ENCODE assay signal across 9 cellular contexts in the genomic region with DNA sequence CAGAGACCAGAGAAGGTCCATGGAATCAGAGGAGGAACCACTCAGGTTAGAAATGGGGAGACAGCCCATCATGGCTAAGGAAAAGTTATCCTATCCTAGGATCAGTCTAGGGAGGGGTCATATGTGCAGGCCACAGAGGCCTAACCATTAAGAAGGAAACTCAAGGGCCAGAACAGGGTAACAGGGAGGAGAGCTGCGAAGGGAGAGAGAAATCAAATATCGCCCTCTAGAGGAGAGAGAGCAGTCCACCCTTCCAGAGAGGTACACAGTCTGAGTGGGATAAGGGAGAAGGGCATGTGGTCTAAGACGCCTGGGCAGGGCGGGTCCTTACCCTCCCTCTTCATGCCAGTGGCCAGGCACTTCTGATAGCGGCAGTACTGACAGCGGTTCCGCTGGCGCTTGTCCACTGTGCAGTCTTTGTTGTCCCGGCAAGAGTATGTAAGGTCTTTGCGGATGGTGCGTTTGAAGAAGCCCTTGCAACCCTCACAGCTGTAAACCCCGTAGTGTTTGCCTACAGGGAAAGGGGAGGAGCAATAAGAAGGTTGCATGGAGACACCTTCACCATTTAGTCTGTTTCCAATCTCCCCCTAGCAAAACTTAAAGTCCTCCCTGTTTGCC. TPM values are rescaled to one million over a fixed set of nuclear protein-coding genes. Genes with fewer than 3 reads are reported as not detected.
DNase-seq lines count a peak whose midpoint lies in the region; ATAC-seq and TF ChIP-seq lines count a peak whose summit lies in the region.
"Had no signal": no experiment of that assay in that cellular context is flagged by ENCODE, and none has a peak within 500 bp of the region (broad histone marks: within the 10 kb centered on the region; RNA-seq: fewer than 3 reads in every experiment).

No MANE protein-coding gene starts in this region.

- TF ChIP-seq POLR2A in prostate gland (IDR thresholded peaks at IDR 0.05): no peak

- H3K36me3 Mint-ChIP-seq in activated T-cell treated with anti-CD3 and anti-CD28 coated beads, Interleukin-2, amount 50 U/mL, for 4 hours (ENCODE audit: insufficient read depth): peaks cover 39% of the 10 kb centered on the region

- H3K4me3 ChIP-seq in BE2C (ENCODE audit: low read depth, low read length): no peak overlapping the region
- H3K4me3 ChIP-seq in GM12864 (ENCODE audit: low read depth, low read length): no peak overlapping the region
- H3K4me3 ChIP-seq in prostate gland: no peak overlapping the region
- H3K4me3 ChIP-seq: skin epidermis had no signal

- H3K36me3 ChIP-seq in BE2C (peaks cover 28% of the 10 kb centered on the region), prostate gland (peaks cover 0 to 12% of the 10 kb centered on the region in 2 donors)

- no peaks in the 10 kb centered on the region for H3K9me3 Mint-ChIP-seq in activated T-cell treated with anti-CD3 and anti-CD28 coated beads, Interleukin-2, amount 50 U/mL, for 4 hours

- H3K9me3 ChIP-seq in BE2C (no peaks in the 10 kb centered on the region), prostate gland (no peaks in the 10 kb centered on the region)

- peak overlapping the region; percentile 67 for H3K4me3 Mint-ChIP-seq in activated T-cell treated with anti-CD3 and anti-CD28 coated beads, Interleukin-2, amount 50 U/mL, for 4 hours

- H3K4me1 ChIP-seq in BE2C (no peaks in the 10 kb centered on the region), prostate gland (replicated peaks) (peaks cover 9% of the 10 kb centered on the region)

- H3K27me3 Mint-ChIP-seq in activated T-cell treated with anti-CD3 and anti-CD28 coated beads, Interleukin-2, amount 50 U/mL, for 4 hours (ENCODE audit: low read depth): peaks cover 2% of the 10 kb centered on the region

- peak; percentile 29 to 30 for ATAC-seq in activated T-cell treated with anti-CD3 and anti-CD28 coated beads, Interleukin-2, amount 50 U/mL, for 4 hours

- intact Hi-C loops in prostate gland (cut with DNase I): loop anchor here (5.0 kb wide), 1 partner anchor 35 kb away; no protein-coding TSS in a partner anchor

- H3K4me1 Mint-ChIP-seq in activated T-cell treated with anti-CD3 and anti-CD28 coated beads, Interleukin-2, amount 50 U/mL, for 4 hours (ENCODE audit: low read depth): peaks cover 59% of the 10 kb centered on the region

- no peak overlapping the region for H3K27ac ChIP-seq in prostate gland

- DNase-seq in BE2C: peak; percentile 55
- no peak for DNase-seq in GM12864 (ENCODE audit: low read depth)
- peak; percentile 93 for DNase-seq in NCI-H2196 (lab: John Stamatoyannopoulos, UW; ENCODE audit: unreplicated experiment)
- no peak for DNase-seq in activated T-cell treated with anti-CD3 and anti-CD28 coated beads, Interleukin-2, amount 50 U/mL, for 4 hours
- DNase-seq in germinal center (ENCODE audit: low spot score): peak; percentile 76
- DNase-seq in prostate gland (ENCODE audit: low spot score): peak; percentile 36
- no peak for DNase-seq in stimulated activated CD4-positive, alpha-beta T cell treated with anti-CD3 and anti-CD28 coated beads, Interleukin-2, amount 100 ng/mL, for 48 hours
- no peak for DNase-seq in ecto neural progenitor cell (ENCODE audit: low spot score)

- TF ChIP-seq CTCF in BE2C (IDR thresholded peaks at IDR 0.05; ENCODE audit: low read depth, low read length) (peak; percentile 86), GM12864 (IDR thresholded peaks at IDR 0.05; ENCODE audit: low read depth, low read length, missing control alignments) (peak; percentile 79), prostate gland (IDR thresholded peaks at IDR 0.05) (peak; percentile 11 to 63 (median 48))

- WGBS in prostate gland: 24% methylated on average over 12 of the region's 12 CpGs

- H3K27me3 ChIP-seq in BE2C (peaks cover 6% of the 10 kb centered on the region; the same call in 1 of the 2 replicates), prostate gland (replicated peaks; ENCODE audit: insufficient read depth) (no peaks in the 10 kb centered on the region)

RNA-seq across cellular contexts. Expression of a gene that starts 2.9 kb away (rescaled TPM):
- 48.8 TPM for polyA plus RNA-seq in BE2C (2012; ENCODE audit: insufficient read depth, insufficient read length, low read depth)
- total RNA-seq in activated T-cell treated with anti-CD3 and anti-CD28 coated beads, Interleukin-2, amount 50 U/mL, for 4 hours: 10 to 100 TPM; 55.2 to 62.3 (median 60.8) TPM
- total RNA-seq in prostate gland: 10 to 100 TPM; 30.6 to 40.5 TPM

RNA-seq across cellular contexts. Expression of a gene that starts 3.1 kb away (rescaled TPM):
- polyA plus RNA-seq in BE2C (2012; ENCODE audit: insufficient read depth, insufficient read length, low read depth): 187 TPM
- total RNA-seq in activated T-cell treated with anti-CD3 and anti-CD28 coated beads, Interleukin-2, amount 50 U/mL, for 4 hours: 10 to 100 TPM; 68.7 to 78.3 (median 72.1) TPM
- total RNA-seq in prostate gland: 100 to 1,000 TPM; 109 to 182 TPM

RNA-seq across cellular contexts. Expression of a gene that starts 5.3 kb away (rescaled TPM):
- 4.1 TPM for polyA plus RNA-seq in BE2C (2012; ENCODE audit: insufficient read depth, insufficient read length, low read depth)
- total RNA-seq in activated T-cell treated with anti-CD3 and anti-CD28 coated beads, Interleukin-2, amount 50 U/mL, for 4 hours: under 1 TPM; 0.48 to 0.98 (median 0.60) TPM
- 1 to 10 TPM in 1 of 2 donors, under 1 TPM in 1; 0.91 to 3.6 TPM for total RNA-seq in prostate gland

RNA-seq across cellular contexts. Expression of a gene that starts 6.9 kb away (rescaled TPM):
- 9.9 TPM for polyA plus RNA-seq in BE2C (2012; ENCODE audit: insufficient read depth, insufficient read length, low read depth)
- 10 to 100 TPM; 11.7 to 20.1 (median 19.4) TPM for total RNA-seq in activated T-cell treated with anti-CD3 and anti-CD28 coated beads, Interleukin-2, amount 50 U/mL, for 4 hours
- total RNA-seq in prostate gland: 10 to 100 TPM; 21.9 to 43.7 TPM

RNA-seq across cellular contexts. Expression of a gene that starts 10.8 kb away (rescaled TPM):
- 125 TPM for polyA plus RNA-seq in BE2C (2012; ENCODE audit: insufficient read depth, insufficient read length, low read depth)
- 10 to 100 TPM; 64.7 to 66.5 (median 66.3) TPM for total RNA-seq in activated T-cell treated with anti-CD3 and anti-CD28 coated beads, Interleukin-2, amount 50 U/mL, for 4 hours
- 10 to 100 TPM; 23.9 to 30.8 TPM for total RNA-seq in prostate gland

Comparison
In these comparisons a context has a peak if more than half of its experiments do, and no peak if none do; other contexts are left out.
1. DNase-seq: peak in BE2C (single experiment), NCI-H2196 (single experiment), germinal center (single experiment) and prostate gland (single experiment); none in GM12864 (single experiment), activated T-cell treated with anti-CD3 and anti-CD28 coated beads, Interleukin-2, amount 50 U/mL, for 4 hours (single experiment), stimulated activated CD4-positive, alpha-beta T cell treated with anti-CD3 and anti-CD28 coated beads, Interleukin-2, amount 100 ng/mL, for 48 hours (0 of 2) and ecto neural progenitor cell (single experiment).
2. Peak in every context shown above with its lines, with median percentiles within 50 percentile points of each other: CTCF ChIP-seq.